11 cellular contexts compared by ENCODE assay signal in the genomic region with DNA sequence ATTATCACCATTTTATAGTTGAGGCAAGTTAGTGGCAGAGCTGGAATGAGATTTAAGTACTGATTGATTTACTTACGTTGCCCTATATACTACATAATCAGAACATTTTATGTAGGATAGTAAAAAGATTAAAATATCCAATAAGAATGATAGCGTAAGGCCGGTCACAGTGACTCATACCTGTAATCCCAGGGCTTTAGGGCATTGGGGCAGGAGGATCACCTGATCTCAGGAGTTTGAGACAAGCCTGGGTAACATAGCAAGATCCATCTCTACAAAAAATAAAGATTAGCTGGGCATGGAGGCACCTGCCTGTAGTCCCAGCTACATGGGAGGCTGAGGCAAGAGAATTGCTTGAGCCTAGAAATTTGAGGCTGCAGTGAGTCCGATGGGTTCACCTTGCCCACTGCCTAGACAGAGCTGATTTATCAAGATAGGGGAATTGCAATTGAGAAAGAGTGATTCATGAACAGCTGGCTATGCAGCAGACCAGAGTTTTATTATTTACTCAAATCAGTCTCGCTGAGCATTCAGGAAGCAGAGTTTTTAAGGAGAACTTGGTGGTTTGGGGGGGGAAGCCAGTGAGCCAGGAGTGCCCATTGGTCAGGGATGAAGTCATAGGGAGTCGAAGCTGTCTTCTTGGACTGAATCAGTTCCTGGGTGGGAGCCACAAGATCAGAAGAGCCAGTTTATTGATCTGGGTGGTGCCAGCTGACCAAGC. TPM values are rescaled to one million over a fixed set of nuclear protein-coding genes. Genes with fewer than 3 reads are reported as not detected.
DNase-seq lines count a peak whose midpoint lies in the region; ATAC-seq, FAIRE-seq and TF ChIP-seq lines count a peak whose summit lies in the region.
"Had no signal": no experiment of that assay in that cellular context is flagged by ENCODE, and none has a peak within 500 bp of the region (broad histone marks: within the 10 kb centered on the region; RNA-seq: fewer than 3 reads in every experiment).

No MANE protein-coding gene starts in this region.

- no peaks in the 10 kb centered on the region for H3K9me3 Mint-ChIP-seq in MCF 10A (ENCODE audit: unreplicated experiment)
- no peaks in the 10 kb centered on the region for H3K9me3 Mint-ChIP-seq in activated CD8-positive, alpha-beta T cell treated with anti-CD3 and anti-CD28 coated beads for 36 hours
- H3K9me3 Mint-ChIP-seq: effector memory CD8-positive, alpha-beta T cell had no signal

- H3K36me3 ChIP-seq in breast epithelium, result no peaks in the 10 kb centered on the region

- no peak overlapping the region for H3K27ac Mint-ChIP-seq in MCF 10A (ENCODE audit: low read depth, unreplicated experiment)
- no peak overlapping the region for H3K27ac Mint-ChIP-seq in activated CD8-positive, alpha-beta T cell treated with anti-CD3 and anti-CD28 coated beads for 36 hours
- H3K27ac Mint-ChIP-seq: effector memory CD8-positive, alpha-beta T cell; WTC11 had no signal

- ATAC-seq in activated CD8-positive, alpha-beta T cell treated with anti-CD3 and anti-CD28 coated beads for 36 hours, result no peak
- ATAC-seq: effector memory CD8-positive, alpha-beta T cell; WTC11 had no signal

- no peaks in the 10 kb centered on the region for H3K36me3 Mint-ChIP-seq in MCF 10A (ENCODE audit: insufficient read depth, unreplicated experiment)
- H3K36me3 Mint-ChIP-seq in activated CD8-positive, alpha-beta T cell treated with anti-CD3 and anti-CD28 coated beads for 36 hours (ENCODE audit: low read depth), result no peaks in the 10 kb centered on the region
- H3K36me3 Mint-ChIP-seq: WTC11 had no signal

- intact Hi-C loops in MCF 10A (cut with micrococcal nuclease), result no loop called here
- intact Hi-C loops in breast epithelium (cut with DNase I; ENCODE audit: low total_unique reads), result no loop called here
- intact Hi-C loops in activated CD8-positive, alpha-beta T cell treated with anti-CD3 and anti-CD28 coated beads for 36 hours (cut with micrococcal nuclease), result loop anchor here (10.0 kb wide), 1 partner anchor 108 kb away; a partner anchor contains a TSS

- no peaks in the 10 kb centered on the region for H3K27me3 Mint-ChIP-seq in MCF 10A (ENCODE audit: insufficient read depth, unreplicated experiment)
- H3K27me3 Mint-ChIP-seq in activated CD8-positive, alpha-beta T cell treated with anti-CD3 and anti-CD28 coated beads for 36 hours, result no peaks in the 10 kb centered on the region

- H3K27ac ChIP-seq in breast epithelium (no peak overlapping the region), RWPE1 (peak overlapping the region; percentile 29; the same call in 1 of the 2 replicates)

- no peaks in the 10 kb centered on the region for H3K9me3 ChIP-seq in breast epithelium

- no peak for TF ChIP-seq POLR2A in breast epithelium (IDR thresholded peaks at IDR 0.05)

- H3K27me3 ChIP-seq in breast epithelium, result no peaks in the 10 kb centered on the region

- FAIRE-seq in urothelium cell line (lab: Jason Lieb, UNC), result no peak

- POLR2A ChIA-PET in MCF 10A (lab: Yijun Ruan, JAX), result interaction anchor here (0.6 to 0.7 kb wide), 2 partner anchors 110 to 150 kb away, joined by 3 to 4 read pairs; a partner anchor contains a TSS
- POLR2A ChIA-PET in RWPE1 (lab: Yijun Ruan, JAX; ENCODE audit: low non-redundant PET), result interaction anchor here (0.6 kb wide), 1 partner anchor 8 kb away, joined by 4 read pairs; no protein-coding TSS in a partner anchor
- POLR2A ChIA-PET in activated CD8-positive, alpha-beta T cell treated with anti-CD3 and anti-CD28 coated beads for 36 hours (lab: Charles Lee), result no interaction called here

- no TSS peak for BruUV-seq in MCF 10A (replicated peaks; lab: Mats Ljungman, UMichigan)

- CTCF ChIA-PET in MCF 10A (lab: Yijun Ruan, JAX) (interaction anchor here (0.5 to 0.9 kb wide), 3 partner anchors 18 to 552 kb away, joined by 3 read pairs; no protein-coding TSS in a partner anchor), RWPE1 (lab: Yijun Ruan, JAX) (interaction anchor here (0.6 kb wide), 1 partner anchor 1938 kb away, joined by 3 read pairs; no protein-coding TSS in a partner anchor)
- CTCF ChIA-PET in activated CD8-positive, alpha-beta T cell treated with anti-CD3 and anti-CD28 coated beads for 36 hours (lab: Charles Lee), result no interaction called here

- peak; percentile 47 for DNase-seq in MCF 10A (ENCODE audit: unreplicated experiment)
- no peak for DNase-seq in breast epithelium (ENCODE audit: low spot score in 2 of 2)
- peak; percentile 21 for DNase-seq in RWPE1 (ENCODE audit: low spot score)
- peak; percentile 82 for DNase-seq in fibroblast of peridontal ligament (ENCODE audit: extremely low read depth)
- peak; percentile 49 for DNase-seq in urothelium cell line (ENCODE audit: low spot score)
- DNase-seq in central memory CD4-positive, alpha-beta T cell, result no peak
- no peak for DNase-seq in putamen (ENCODE audit: low spot score)
- DNase-seq in activated CD8-positive, alpha-beta T cell treated with anti-CD3 and anti-CD28 coated beads for 36 hours, result no peak
- DNase-seq: activated naive CD4-positive, alpha-beta T cell treated with Interleukin-2 at 50 U/mL for 16 hours; effector memory CD8-positive, alpha-beta T cell had no signal

- H3K4me3 Mint-ChIP-seq in MCF 10A (ENCODE audit: unreplicated experiment), result no peak overlapping the region
- no peak overlapping the region for H3K4me3 Mint-ChIP-seq in activated CD8-positive, alpha-beta T cell treated with anti-CD3 and anti-CD28 coated beads for 36 hours
- H3K4me3 Mint-ChIP-seq: effector memory CD8-positive, alpha-beta T cell; WTC11 had no signal

- H3K4me3 ChIP-seq in breast epithelium, result no peak overlapping the region

- no peaks in the 10 kb centered on the region for H3K4me1 ChIP-seq in breast epithelium

- H3K4me1 Mint-ChIP-seq in MCF 10A (ENCODE audit: insufficient read depth, unreplicated experiment), result no peaks in the 10 kb centered on the region
- no peaks in the 10 kb centered on the region for H3K4me1 Mint-ChIP-seq in activated CD8-positive, alpha-beta T cell treated with anti-CD3 and anti-CD28 coated beads for 36 hours (ENCODE audit: low read depth)
- H3K4me1 Mint-ChIP-seq: WTC11 had no signal

- TF ChIP-seq CTCF in MCF 10A (IDR thresholded peaks at IDR 0.05; ENCODE audit: unreplicated experiment) (no peak), breast epithelium (IDR thresholded peaks at IDR 0.05) (no peak), RWPE1 (conservative IDR thresholded peaks at IDR 0.05; ENCODE audit: low read depth) (no peak)
- no peak for TF ChIP-seq CTCF in activated CD8-positive, alpha-beta T cell treated with anti-CD3 and anti-CD28 coated beads for 36 hours (IDR thresholded peaks at IDR 0.05)

RNA-seq across cellular contexts. Expression of a gene that starts 24.7 kb away (rescaled TPM):
- total RNA-seq in MCF 10A (2022) (20.8 and 22.7 TPM in 2 replicates), breast epithelium (10 to 100 TPM; 22.2 to 29.9 (median 22.3) TPM)
- total RNA-seq in activated CD8-positive, alpha-beta T cell treated with anti-CD3 and anti-CD28 coated beads for 36 hours, result 10 to 100 TPM; 10.5 to 10.9 TPM

Comparison
In these comparisons a context has a peak if more than half of its experiments do, and no peak if none do; other contexts are left out.
1. DNase-seq: peak in MCF 10A (single experiment), RWPE1 (single experiment), fibroblast of peridontal ligament (single experiment) and urothelium cell line (single experiment); none in breast epithelium (0 of 2), central memory CD4-positive, alpha-beta T cell (single experiment), putamen (single experiment) and activated CD8-positive, alpha-beta T cell treated with anti-CD3 and anti-CD28 coated beads for 36 hours (single experiment).